Comparison of ENCODE assay signal across 23 cellular contexts in the genomic region with DNA sequence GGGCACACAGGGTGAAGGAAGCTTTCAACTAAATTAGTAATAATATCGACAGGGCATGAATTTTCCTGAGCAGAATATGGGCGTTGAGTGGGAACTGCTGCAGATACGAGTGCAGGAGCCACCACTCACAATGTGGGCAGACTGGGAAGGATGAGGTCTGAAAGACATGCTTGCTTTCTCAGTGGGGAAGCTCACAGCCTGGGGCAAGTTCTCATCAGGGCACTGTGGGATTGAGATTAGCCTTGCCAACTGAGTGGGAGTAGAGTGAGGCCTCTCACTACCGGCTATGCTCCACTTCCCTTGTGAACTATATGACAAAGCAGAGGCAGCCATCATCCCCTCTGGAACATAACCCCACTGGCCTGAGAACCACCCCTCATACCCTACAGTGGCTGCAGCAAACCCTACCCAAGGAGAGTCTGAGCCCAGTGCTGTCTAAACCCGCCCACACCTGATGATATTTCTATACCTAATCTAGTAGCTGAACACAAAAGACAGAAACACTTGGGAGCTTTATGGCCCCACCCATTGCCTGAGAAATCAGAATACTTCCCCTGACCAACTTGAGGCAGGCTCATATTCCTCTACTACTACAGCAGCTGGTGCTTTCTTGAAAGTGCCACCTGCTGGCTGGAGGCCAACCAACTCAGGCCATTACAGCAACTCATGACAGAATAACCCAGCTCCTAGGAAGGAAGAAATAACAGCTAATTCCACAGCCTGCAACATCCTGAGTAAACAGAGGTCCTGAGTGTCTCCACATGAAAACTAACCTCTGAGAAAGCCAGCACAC.
DNase-seq lines count a peak whose midpoint lies in the region; ATAC-seq, FAIRE-seq and TF ChIP-seq lines count a peak whose summit lies in the region.
"Had no signal": no experiment of that assay in that cellular context is flagged by ENCODE, and none has a peak within 500 bp of the region (broad histone marks: within the 10 kb centered on the region; RNA-seq: fewer than 3 reads in every experiment).

No MANE protein-coding gene starts in this region.

- H3K27me3 Mint-ChIP-seq in osteocyte (ENCODE audit: unreplicated experiment), result peaks cover 5% of the 10 kb centered on the region

- peaks cover 7% of the 10 kb centered on the region for H3K4me1 Mint-ChIP-seq in osteocyte (ENCODE audit: unreplicated experiment)
- H3K4me1 Mint-ChIP-seq: activated CD8-positive, alpha-beta memory T cell treated with anti-CD3 and anti-CD28 coated beads, Interleukin-2, amount 10 ng/mL, durations not matched to agents 7 days and 5 days; activated naive CD8-positive, alpha-beta T cell treated with anti-CD3 and anti-CD28 coated beads, Interleukin-2, amount 50 U/mL, for 24 hours; activated T-helper 17 cell treated with anti-CD3 and anti-CD28 coated beads, Interleukin-2, amount 50 U/mL, for 72 hours had no signal

- peak overlapping the region; percentile 58 for H3K27ac Mint-ChIP-seq in osteocyte (ENCODE audit: unreplicated experiment)
- H3K27ac Mint-ChIP-seq: activated CD8-positive, alpha-beta memory T cell treated with anti-CD3 and anti-CD28 coated beads, Interleukin-2, amount 10 ng/mL, durations not matched to agents 7 days and 5 days; activated naive CD8-positive, alpha-beta T cell treated with anti-CD3 and anti-CD28 coated beads, Interleukin-2, amount 50 U/mL, for 24 hours; activated T-helper 17 cell treated with anti-CD3 and anti-CD28 coated beads, Interleukin-2, amount 50 U/mL, for 72 hours had no signal

- TF ChIP-seq POLR2A in adrenal gland (IDR thresholded peaks at IDR 0.05), result no peak

- H3K27me3 ChIP-seq in GM06990 (replicated peaks; ENCODE audit: control insufficient read depth, insufficient read depth, low read length) (no peaks in the 10 kb centered on the region), adrenal gland (no peaks in the 10 kb centered on the region)
- H3K27me3 ChIP-seq: SJSA1 had no signal

- H3K4me3 ChIP-seq in GM06990 (replicated peaks; ENCODE audit: low read depth, low read length), result no peak overlapping the region
- H3K4me3 ChIP-seq in adrenal gland, result no peak overlapping the region
- H3K4me3 ChIP-seq: SJSA1, skin epidermis had no signal

- H3K4me3 Mint-ChIP-seq in osteocyte (ENCODE audit: unreplicated experiment), result no peak overlapping the region
- H3K4me3 Mint-ChIP-seq: activated CD8-positive, alpha-beta memory T cell treated with anti-CD3 and anti-CD28 coated beads, Interleukin-2, amount 10 ng/mL, durations not matched to agents 7 days and 5 days; activated naive CD8-positive, alpha-beta T cell treated with anti-CD3 and anti-CD28 coated beads, Interleukin-2, amount 50 U/mL, for 24 hours; activated T-helper 17 cell treated with anti-CD3 and anti-CD28 coated beads, Interleukin-2, amount 50 U/mL, for 72 hours had no signal

- no peaks in the 10 kb centered on the region for H3K9me3 Mint-ChIP-seq in osteocyte (ENCODE audit: unreplicated experiment)
- H3K9me3 Mint-ChIP-seq: activated naive CD8-positive, alpha-beta T cell treated with anti-CD3 and anti-CD28 coated beads, Interleukin-2, amount 50 U/mL, for 24 hours had no signal

- H3K36me3 ChIP-seq in GM06990 (ENCODE audit: control insufficient read depth, insufficient read depth, low read length) (no peaks in the 10 kb centered on the region), adrenal gland (replicated peaks in 1 of 2) (no peaks in the 10 kb centered on the region)
- H3K36me3 ChIP-seq: SJSA1 had no signal

- no peaks in the 10 kb centered on the region for H3K4me1 ChIP-seq in adrenal gland (replicated peaks in 1 of 2)
- H3K4me1 ChIP-seq: SJSA1 had no signal

- DNase-seq in GM06990 (ENCODE audit: extremely low read depth, insufficient read length) (no peak), HTR-8/SVneo (ENCODE audit: insufficient read length, low spot score) (no peak), adrenal gland (peak in 4 of 7 donors; percentile 12 to 31 (median 22)), osteocyte (ENCODE audit: extremely low spot score, unreplicated experiment) (no peak), SW 1271 (lab: John Stamatoyannopoulos, UW) (no peak), germinal center (ENCODE audit: low spot score) (no peak)
- DNase-seq: activated CD8-positive, alpha-beta memory T cell treated with anti-CD3 and anti-CD28 coated beads, Interleukin-2, amount 10 ng/mL, durations not matched to agents 7 days and 5 days; activated naive CD8-positive, alpha-beta T cell treated with anti-CD3 and anti-CD28 coated beads, Interleukin-2, amount 50 U/mL, for 24 hours; AML-193; COR-L47; erythroblast; NCI-H2029 treated with DMSO at 0.1 percent for 48 hours; NCI-H524 treated with DMSO at 0.1 percent for 48 hours; posterior cingulate gyrus; stimulated activated CD4-positive, alpha-beta T cell treated with anti-CD3 and anti-CD28 coated beads, Interleukin-4, amount 100 ng/mL, for 1 hour; substantia nigra had no signal

- H3K9me3 ChIP-seq in adrenal gland (replicated peaks in 1 of 3), result no peaks in the 10 kb centered on the region
- H3K9me3 ChIP-seq: SJSA1 had no signal

- FAIRE-seq in HTR-8/SVneo (lab: Jason Lieb, UNC), result peak; percentile 64
- FAIRE-seq: G401.6, GM12892 had no signal

- no peak for ATAC-seq in GM18867 (IDR thresholded peaks at IDR 0.05; ENCODE audit: unreplicated experiment)
- no peak for ATAC-seq in GM21367 (IDR thresholded peaks at IDR 0.05; ENCODE audit: unreplicated experiment)
- ATAC-seq: activated CD8-positive, alpha-beta memory T cell treated with anti-CD3 and anti-CD28 coated beads, Interleukin-2, amount 10 ng/mL, durations not matched to agents 7 days and 5 days; activated naive CD8-positive, alpha-beta T cell treated with anti-CD3 and anti-CD28 coated beads, Interleukin-2, amount 50 U/mL, for 24 hours; activated T-helper 17 cell treated with anti-CD3 and anti-CD28 coated beads, Interleukin-2, amount 50 U/mL, for 72 hours had no signal

- peak; percentile 3 for TF ChIP-seq CTCF in GM06990 (IDR thresholded peaks at IDR 0.05; ENCODE audit: insufficient read depth, low read length, poor library complexity, severe bottlenecking)
- no peak for TF ChIP-seq CTCF in adrenal gland (IDR thresholded peaks at IDR 0.05)
- no peak for TF ChIP-seq CTCF in osteocyte (IDR thresholded peaks at IDR 0.05)

- intact Hi-C loops in adrenal gland (cut with DNase I), result loop anchor here in 1 of 2 donors (10.0 kb wide), 1 partner anchor 349 kb away; no protein-coding TSS in a partner anchor

- H3K27ac ChIP-seq in adrenal gland, result no peak overlapping the region
- H3K27ac ChIP-seq: SJSA1, skin epidermis had no signal

- 90 to 100% (median 96%) methylated on average over 4 to 5 of the region's 5 CpGs for WGBS in adrenal gland, 4 donors

- no peaks in the 10 kb centered on the region for H3K36me3 Mint-ChIP-seq in osteocyte (ENCODE audit: unreplicated experiment)
- H3K36me3 Mint-ChIP-seq: activated CD8-positive, alpha-beta memory T cell treated with anti-CD3 and anti-CD28 coated beads, Interleukin-2, amount 10 ng/mL, durations not matched to agents 7 days and 5 days had no signal

Comparison
In these comparisons a context has a peak if more than half of its experiments do, and no peak if none do; other contexts are left out.
1. DNase-seq: peak in adrenal gland (4 of 7); none in GM06990 (single experiment), HTR-8/SVneo (single experiment), osteocyte (single experiment), SW 1271 (0 of 2) and germinal center (single experiment).